In genomic region chr18:22405142-22405541, GRCh38 we compare ENCODE assay signal across 2 cellular contexts.
TF ChIP-seq lines count a peak whose summit lies in the region.

No MANE protein-coding gene starts in this region.

TF ChIP-seq in HEK293, 187 proteins besides CTCF, POLR2A, EP300 and RAD21:
- no peak for TF ChIP-seq BCL11A (tag by site-specific recombination; IDR thresholded peaks at IDR 0.05; ENCODE audit: low read depth)
- TF ChIP-seq SETDB1 (IDR thresholded peaks at IDR 0.05; ENCODE audit: insufficient read length, low read length) = peak; percentile 95

TF ChIP-seq in H1, 55 proteins besides CTCF, POLR2A, EP300 and RAD21:
- no peak for TF ChIP-seq GTF2F1 (IDR thresholded peaks at IDR 0.05; ENCODE audit: borderline replicate concordance, low read depth, low read length)
- TF ChIP-seq POU5F1 (IDR thresholded peaks at IDR 0.05; ENCODE audit: low read depth, low read length) = peak; percentile 25; the same call in 1 of the 2 replicates
- TF ChIP-seq TAF1 (IDR thresholded peaks at IDR 0.05; ENCODE audit: low read depth, low read length) = no peak
